1 cellular context compared by ENCODE assay signal in genomic region chr3:46006243-46006642, GRCh38.
TF ChIP-seq lines count a peak whose summit lies in the region.

No MANE protein-coding gene starts in this region.

TF ChIP-seq in H1, 55 proteins besides CTCF, POLR2A, EP300 and RAD21:
- TF ChIP-seq BRCA1 (IDR thresholded peaks at IDR 0.05; ENCODE audit: low read depth, low read length) (no peak), CHD7 (IDR thresholded peaks at IDR 0.05; ENCODE audit: insufficient replicate concordance, low read length) (no peak), CREB1 (IDR thresholded peaks at IDR 0.05) (no peak), SAP30 (IDR thresholded peaks at IDR 0.05; ENCODE audit: insufficient read depth, insufficient replicate concordance, low read length) (no peak), E2F6 (IDR thresholded peaks at IDR 0.05) (no peak), GABPA (IDR thresholded peaks at IDR 0.05; ENCODE audit: borderline replicate concordance, insufficient read depth, low read length) (no peak), CTBP2 (IDR thresholded peaks at IDR 0.05; ENCODE audit: borderline replicate concordance, insufficient read depth, insufficient read length, low read length) (no peak), TAF7 (optimal IDR thresholded peaks at IDR 0.05; ENCODE audit: borderline replicate concordance, low read depth, low read length) (no peak), ATF3 (IDR thresholded peaks at IDR 0.05; ENCODE audit: insufficient read depth, low read depth, low read length) (no peak), NANOG (IDR thresholded peaks at IDR 0.05; ENCODE audit: insufficient read depth, low read depth, low read length, poor library complexity, severe bottlenecking) (no peak), RBBP5 (IDR thresholded peaks at IDR 0.05; ENCODE audit: borderline replicate concordance, low read depth, low read length) (no peak), MAX (IDR thresholded peaks at IDR 0.05) (no peak), BACH1 (IDR thresholded peaks at IDR 0.05; ENCODE audit: low read length) (no peak), CHD1 (IDR thresholded peaks at IDR 0.05; ENCODE audit: low read depth, low read length) (no peak), RNF2 (IDR thresholded peaks at IDR 0.05; ENCODE audit: borderline replicate concordance, low read depth, low read length, missing control alignments, poor library complexity, severe bottlenecking) (no peak), ZNF274 (IDR thresholded peaks at IDR 0.05; ENCODE audit: borderline replicate concordance, extremely low read depth, low read length) (no peak), CBX8 (IDR thresholded peaks at IDR 0.05; ENCODE audit: borderline replicate concordance, low read depth, low read length) (no peak), CBX5 (IDR thresholded peaks at IDR 0.05; ENCODE audit: low read depth, low read length) (no peak)
